Comparison of ENCODE assay signal across 8 cellular contexts in the genomic region with DNA sequence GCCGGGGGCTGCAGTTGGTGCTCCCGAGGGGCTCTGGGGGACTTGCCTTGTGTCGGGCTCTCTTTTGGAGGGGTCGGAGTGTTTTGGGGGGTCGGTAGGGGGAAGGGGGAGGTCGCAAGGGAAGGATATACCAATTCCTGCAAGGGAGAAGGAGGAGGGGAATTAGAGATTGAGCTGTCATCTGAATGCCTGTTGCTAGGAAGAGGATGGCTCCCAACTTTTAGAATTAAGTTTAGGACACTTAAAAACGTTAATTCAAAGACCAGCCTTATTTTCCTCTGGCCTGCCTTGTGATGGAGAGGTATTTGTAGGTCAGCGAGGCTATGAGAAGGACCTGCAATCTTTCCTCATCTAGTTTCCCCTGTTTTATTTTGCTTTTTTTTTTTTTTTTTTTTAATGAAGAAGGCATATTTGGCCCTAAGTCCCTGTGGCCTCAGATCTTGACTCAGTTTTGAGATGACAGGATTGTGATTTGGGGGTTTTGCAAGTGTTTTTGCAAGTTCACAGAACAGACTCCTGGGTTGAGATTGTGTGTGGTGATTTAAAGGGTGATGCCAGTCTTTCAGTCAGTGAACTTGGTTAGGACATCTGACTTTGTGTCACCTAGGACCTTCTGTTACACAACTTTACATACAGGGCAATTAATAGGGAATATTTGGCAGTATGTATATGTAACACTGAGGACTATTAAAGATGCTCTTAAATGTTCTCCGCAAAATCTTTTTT.
DNase-seq lines count a peak whose midpoint lies in the region; ATAC-seq and TF ChIP-seq lines count a peak whose summit lies in the region.

No MANE protein-coding gene starts in this region.

- intact Hi-C loops in head of caudate nucleus (cut with DNase I): no loop called here

- peak overlapping the region; percentile 93 for H3K4me3 ChIP-seq in choroid plexus epithelial cell (ENCODE audit: low read depth, low read length)

- no peak for ATAC-seq in GM21367 (IDR thresholded peaks at IDR 0.05; ENCODE audit: unreplicated experiment)
- no peak for ATAC-seq in HG02852 (IDR thresholded peaks at IDR 0.05; ENCODE audit: unreplicated experiment)
- ATAC-seq in GM18517 (IDR thresholded peaks at IDR 0.05; ENCODE audit: unreplicated experiment): no peak

- DNase-seq in EL (peak; percentile 18), NAMALWA (ENCODE audit: low spot score) (peak; percentile 31), choroid plexus epithelial cell (ENCODE audit: low read depth) (peak; percentile 20), midbrain (lab: John Stamatoyannopoulos, UW) (peak; percentile 6), head of caudate nucleus (no peak)

- TF ChIP-seq CTCF in choroid plexus epithelial cell (conservative IDR thresholded peaks at IDR 0.05; ENCODE audit: low read depth, low read length): no peak

Comparison
In these comparisons a context has a peak if more than half of its experiments do, and no peak if none do; other contexts are left out.
1. DNase-seq: peak in EL (single experiment), NAMALWA (single experiment), choroid plexus epithelial cell (single experiment) and midbrain (single experiment); none in head of caudate nucleus (0 of 42).